In genomic region chr9:35571113-35571512, GRCh38 we compare ENCODE assay signal across 21 cellular contexts. TPM values are rescaled to one million over a fixed set of nuclear protein-coding genes. Genes with fewer than 3 reads are reported as not detected.
A peak's percentile ranks its signal among the peaks of the same experiment; 100 is the strongest.
DNase-seq lines count a peak whose midpoint lies in the region; ATAC-seq, FAIRE-seq and TF ChIP-seq lines count a peak whose summit lies in the region.
"Had no signal": no experiment of that assay in that cellular context is flagged by ENCODE, and none has a peak within 500 bp of the region (broad histone marks: within the 10 kb centered on the region; RNA-seq: fewer than 3 reads in every experiment).

No MANE protein-coding gene starts in this region.

- no peak for TF ChIP-seq CTCF in type B pancreatic cell (conservative IDR thresholded peaks at IDR 0.05)
- no peak for TF ChIP-seq CTCF in spleen (IDR thresholded peaks at IDR 0.05 in 8 of 11, conservative IDR thresholded peaks at IDR 0.05 in 3 of 11)

- H3K36me3 Mint-ChIP-seq in activated CD4-positive, alpha-beta T cell treated with anti-CD3 and anti-CD28 coated beads, Interleukin-2, amount 10 ng/mL, durations not matched to agents 24 days and 14 days (ENCODE audit: low read depth), result no peaks in the 10 kb centered on the region
- no peaks in the 10 kb centered on the region for H3K36me3 Mint-ChIP-seq in activated T-helper 2 cell treated with anti-CD3 and anti-CD28 coated beads, Interferon-gamma antibody, Interleukin-2, Interleukin-4, amounts not matched to agents 10 μg/mL and 5 μg/mL and 100 μg/mL, durations not matched to agents 14 hours and 24 hours and 36 hours (ENCODE audit: low read depth)
- no peaks in the 10 kb centered on the region for H3K36me3 Mint-ChIP-seq in natural killer cell treated with Interleukin-12 subunit alpha and Interleukin-12 subunit beta and Interleukin-15 and Interleukin-18, amount 100 ng/mL, for 72 hours
- H3K36me3 Mint-ChIP-seq in type B pancreatic cell, result no peaks in the 10 kb centered on the region

- H3K4me1 Mint-ChIP-seq in activated CD4-positive, alpha-beta T cell treated with anti-CD3 and anti-CD28 coated beads, Interleukin-2, amount 10 ng/mL, durations not matched to agents 24 days and 14 days, result peaks cover 25% of the 10 kb centered on the region
- H3K4me1 Mint-ChIP-seq in activated T-helper 2 cell treated with anti-CD3 and anti-CD28 coated beads, Interferon-gamma antibody, Interleukin-2, Interleukin-4, amounts not matched to agents 10 μg/mL and 5 μg/mL and 100 μg/mL, durations not matched to agents 14 hours and 24 hours and 36 hours (ENCODE audit: low read depth), result peaks cover 35% of the 10 kb centered on the region
- peaks cover 22 to 37% of the 10 kb centered on the region in 2 donors for H3K4me1 Mint-ChIP-seq in natural killer cell treated with Interleukin-12 subunit alpha and Interleukin-12 subunit beta and Interleukin-15 and Interleukin-18, amount 100 ng/mL, for 72 hours (ENCODE audit: low read depth in 2 of 2)
- no peaks in the 10 kb centered on the region for H3K4me1 Mint-ChIP-seq in type B pancreatic cell (ENCODE audit: unreplicated experiment)

- peak overlapping the region; percentile 66 for H3K4me3 Mint-ChIP-seq in activated CD4-positive, alpha-beta T cell treated with anti-CD3 and anti-CD28 coated beads, Interleukin-2, amount 10 ng/mL, durations not matched to agents 24 days and 14 days
- peak overlapping the region; percentile 13 for H3K4me3 Mint-ChIP-seq in activated T-helper 2 cell treated with anti-CD3 and anti-CD28 coated beads, Interferon-gamma antibody, Interleukin-2, Interleukin-4, amounts not matched to agents 10 μg/mL and 5 μg/mL and 100 μg/mL, durations not matched to agents 14 hours and 24 hours and 36 hours (ENCODE audit: low read depth)
- peak overlapping the region; percentile 76 for H3K4me3 Mint-ChIP-seq in natural killer cell treated with Interleukin-12 subunit alpha and Interleukin-12 subunit beta and Interleukin-15 and Interleukin-18, amount 100 ng/mL, for 72 hours
- H3K4me3 Mint-ChIP-seq in type B pancreatic cell, result no peak overlapping the region
- H3K4me3 Mint-ChIP-seq: HFFc6 had no signal

- H3K36me3 ChIP-seq in spleen, result no peaks in the 10 kb centered on the region
- H3K36me3 ChIP-seq: left lung, neutrophil, SJCRH30 had no signal

- H3K4me3 ChIP-seq in spleen, result no peak overlapping the region
- H3K4me3 ChIP-seq: A549, left lung, SJCRH30, testis had no signal

- peaks cover 0 to 24% (median 18%) of the 10 kb centered on the region in 6 donors for H3K4me1 ChIP-seq in spleen
- H3K4me1 ChIP-seq: A549, testis had no signal

- no peak for DNase-seq in activated CD4-positive, alpha-beta T cell treated with anti-CD3 and anti-CD28 coated beads, Interleukin-2, amount 10 ng/mL, durations not matched to agents 24 days and 14 days
- no peak for DNase-seq in activated CD4-positive, alpha-beta T cell treated with anti-CD3 and anti-CD28 coated beads for 4 hours
- no peak for DNase-seq in GM12892 (ENCODE audit: insufficient read length)
- DNase-seq in activated T-helper 2 cell treated with anti-CD3 and anti-CD28 coated beads, Interferon-gamma antibody, Interleukin-2, Interleukin-4, amounts not matched to agents 10 μg/mL and 5 μg/mL and 100 μg/mL, durations not matched to agents 14 hours and 24 hours and 36 hours (ENCODE audit: low spot score), result no peak
- no peak for DNase-seq in natural killer cell treated with Interleukin-12 subunit alpha and Interleukin-12 subunit beta and Interleukin-15 and Interleukin-18, amount 100 ng/mL, for 72 hours (ENCODE audit: low spot score)
- no peak for DNase-seq in type B pancreatic cell (ENCODE audit: extremely low spot score, unreplicated experiment)
- no peak for DNase-seq in spleen
- DNase-seq in NOMO-1 treated with DMSO at 0.1 percent for 48 hours (lab: John Stamatoyannopoulos, UW; ENCODE audit: unreplicated experiment), result no peak
- DNase-seq: cerebellar nuclear complex, DMS53, HFFc6, left lung, NCI-H1694, NCI-H82, SJCRH30, T1000, testis had no signal

- 91 to 100% (median 98%) methylated on average over 1 of the region's 1 CpG for WGBS in spleen, 5 donors

- H3K9me3 ChIP-seq in spleen, result no peaks in the 10 kb centered on the region
- H3K9me3 ChIP-seq: A549, left lung, neutrophil, SJCRH30, testis had no signal

- TF ChIP-seq POLR2A in GM12892 (IDR thresholded peaks at IDR 0.05; ENCODE audit: low read depth, low read length) (no peak), spleen (IDR thresholded peaks at IDR 0.05) (no peak)

- peak; percentile 71 for FAIRE-seq in GM12892 (lab: Jason Lieb, UNC)
- FAIRE-seq: A549, astrocyte had no signal

- H3K9me3 Mint-ChIP-seq in activated CD4-positive, alpha-beta T cell treated with anti-CD3 and anti-CD28 coated beads, Interleukin-2, amount 10 ng/mL, durations not matched to agents 24 days and 14 days, result no peaks in the 10 kb centered on the region
- H3K9me3 Mint-ChIP-seq in activated T-helper 2 cell treated with anti-CD3 and anti-CD28 coated beads, Interferon-gamma antibody, Interleukin-2, Interleukin-4, amounts not matched to agents 10 μg/mL and 5 μg/mL and 100 μg/mL, durations not matched to agents 14 hours and 24 hours and 36 hours, result no peaks in the 10 kb centered on the region
- no peaks in the 10 kb centered on the region for H3K9me3 Mint-ChIP-seq in natural killer cell treated with Interleukin-12 subunit alpha and Interleukin-12 subunit beta and Interleukin-15 and Interleukin-18, amount 100 ng/mL, for 72 hours
- no peaks in the 10 kb centered on the region for H3K9me3 Mint-ChIP-seq in type B pancreatic cell
- H3K9me3 Mint-ChIP-seq: HFFc6 had no signal

- H3K27me3 Mint-ChIP-seq in activated CD4-positive, alpha-beta T cell treated with anti-CD3 and anti-CD28 coated beads, Interleukin-2, amount 10 ng/mL, durations not matched to agents 24 days and 14 days, result no peaks in the 10 kb centered on the region
- no peaks in the 10 kb centered on the region for H3K27me3 Mint-ChIP-seq in activated T-helper 2 cell treated with anti-CD3 and anti-CD28 coated beads, Interferon-gamma antibody, Interleukin-2, Interleukin-4, amounts not matched to agents 10 μg/mL and 5 μg/mL and 100 μg/mL, durations not matched to agents 14 hours and 24 hours and 36 hours (ENCODE audit: low read depth)
- no peaks in the 10 kb centered on the region for H3K27me3 Mint-ChIP-seq in natural killer cell treated with Interleukin-12 subunit alpha and Interleukin-12 subunit beta and Interleukin-15 and Interleukin-18, amount 100 ng/mL, for 72 hours
- H3K27me3 Mint-ChIP-seq in type B pancreatic cell, result no peaks in the 10 kb centered on the region

- intact Hi-C loops in activated CD4-positive, alpha-beta T cell treated with anti-CD3 and anti-CD28 coated beads, Interleukin-2, amount 10 ng/mL, durations not matched to agents 24 days and 14 days (cut with micrococcal nuclease), result loop anchor here (5.0 kb wide), 1 partner anchor 74 kb away; no protein-coding TSS in a partner anchor
- intact Hi-C loops in activated T-helper 2 cell treated with anti-CD3 and anti-CD28 coated beads, Interferon-gamma antibody, Interleukin-2, Interleukin-4, amounts not matched to agents 10 μg/mL and 5 μg/mL and 100 μg/mL, durations not matched to agents 14 hours and 24 hours and 36 hours (cut with micrococcal nuclease), result no loop called here
- intact Hi-C loops in spleen (cut with DNase I; ENCODE audit: low total_unique reads), result no loop called here

- H3K27ac ChIP-seq in spleen, result peak overlapping the region in 2 of 8 donors; percentile 22 to 61
- H3K27ac ChIP-seq: A549, C4-2B, left lung, SJCRH30, testis had no signal

- peak in 1 of 2 donors; percentile 51 for ATAC-seq in natural killer cell treated with Interleukin-12 subunit alpha and Interleukin-12 subunit beta and Interleukin-15 and Interleukin-18, amount 100 ng/mL, for 72 hours
- ATAC-seq: A549, left lung had no signal

- H3K27me3 ChIP-seq in spleen (replicated peaks in 1 of 7), result no peaks in the 10 kb centered on the region
- H3K27me3 ChIP-seq: left lung, neutrophil, SJCRH30, testis had no signal

- H3K27ac Mint-ChIP-seq in activated CD4-positive, alpha-beta T cell treated with anti-CD3 and anti-CD28 coated beads, Interleukin-2, amount 10 ng/mL, durations not matched to agents 24 days and 14 days, result peak overlapping the region; percentile 89
- peak overlapping the region; percentile 93 for H3K27ac Mint-ChIP-seq in activated T-helper 2 cell treated with anti-CD3 and anti-CD28 coated beads, Interferon-gamma antibody, Interleukin-2, Interleukin-4, amounts not matched to agents 10 μg/mL and 5 μg/mL and 100 μg/mL, durations not matched to agents 14 hours and 24 hours and 36 hours
- peak overlapping the region; percentile 90 to 94 for H3K27ac Mint-ChIP-seq in natural killer cell treated with Interleukin-12 subunit alpha and Interleukin-12 subunit beta and Interleukin-15 and Interleukin-18, amount 100 ng/mL, for 72 hours
- H3K27ac Mint-ChIP-seq in type B pancreatic cell, result no peak overlapping the region
- H3K27ac Mint-ChIP-seq: HFFc6 had no signal

RNA-seq across cellular contexts. Expression of gene TESK1, which starts 33.9 kb away (rescaled TPM):
- total RNA-seq in activated CD4-positive, alpha-beta T cell treated with anti-CD3 and anti-CD28 coated beads, Interleukin-2, amount 10 ng/mL, durations not matched to agents 24 days and 14 days, result 48.7 and 52.9 TPM in 2 replicates
- 6.2 TPM for polyA plus RNA-seq in GM12892 (2012; ENCODE audit: missing spikeins)
- 44.5 and 48.0 TPM in 2 replicates for total RNA-seq in activated T-helper 2 cell treated with anti-CD3 and anti-CD28 coated beads, Interferon-gamma antibody, Interleukin-2, Interleukin-4, amounts not matched to agents 10 μg/mL and 5 μg/mL and 100 μg/mL, durations not matched to agents 14 hours and 24 hours and 36 hours
- total RNA-seq in natural killer cell treated with Interleukin-12 subunit alpha and Interleukin-12 subunit beta and Interleukin-15 and Interleukin-18, amount 100 ng/mL, for 72 hours, result 10 to 100 TPM; 41.4 to 43.3 TPM
- total RNA-seq in type B pancreatic cell (ENCODE audit: low replicate concordance) (30.6 and 42.4 TPM in 2 replicates), spleen (10 to 100 TPM; 24.8 to 47.1 (median 31.8) TPM)
- 10 to 100 TPM; 15.6 to 34.7 (median 22.7) TPM for polyA plus RNA-seq in spleen

RNA-seq across cellular contexts. Expression of gene CD72, which starts 47.1 kb away (rescaled TPM):
- total RNA-seq in activated CD4-positive, alpha-beta T cell treated with anti-CD3 and anti-CD28 coated beads, Interleukin-2, amount 10 ng/mL, durations not matched to agents 24 days and 14 days, result 8.1 and 9.0 TPM in 2 replicates
- 5.5 TPM for polyA plus RNA-seq in GM12892 (2012; ENCODE audit: missing spikeins)
- 11.3 and 11.4 TPM in 2 replicates for total RNA-seq in activated T-helper 2 cell treated with anti-CD3 and anti-CD28 coated beads, Interferon-gamma antibody, Interleukin-2, Interleukin-4, amounts not matched to agents 10 μg/mL and 5 μg/mL and 100 μg/mL, durations not matched to agents 14 hours and 24 hours and 36 hours
- 1 to 10 TPM; 7.0 to 8.8 TPM for total RNA-seq in natural killer cell treated with Interleukin-12 subunit alpha and Interleukin-12 subunit beta and Interleukin-15 and Interleukin-18, amount 100 ng/mL, for 72 hours
- total RNA-seq in type B pancreatic cell (ENCODE audit: low replicate concordance) (1.5 and 2.8 TPM in 2 replicates), spleen (100 to 1,000 TPM in 5 of 7 donors, 10 to 100 TPM in 2; 74.4 to 160 (median 127) TPM)
- 100 to 1,000 TPM in 2 of 3 donors, 10 to 100 TPM in 1; 97.4 to 159 (median 115) TPM for polyA plus RNA-seq in spleen
- total RNA-seq: SJCRH30 had no signal
